In the genomic region with DNA sequence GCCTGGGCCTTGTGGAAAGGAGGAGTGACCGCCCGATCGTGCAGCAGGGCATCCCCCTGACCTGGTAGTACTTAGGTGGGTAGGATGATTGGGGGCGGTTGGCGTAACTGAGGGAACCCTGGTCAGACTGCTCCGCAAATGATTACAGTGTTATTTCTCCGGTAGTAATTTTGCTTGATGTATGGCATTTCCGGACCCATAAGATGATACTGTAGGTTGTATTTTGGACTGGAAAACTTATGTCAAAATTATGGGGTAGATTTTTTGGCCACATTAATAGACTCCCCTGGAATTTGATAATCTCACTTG, we compare ENCODE assay signal across 8 cellular contexts. TPM values are rescaled to one million over a fixed set of nuclear protein-coding genes. Genes with fewer than 3 reads are reported as not detected.
DNase-seq lines count a peak whose midpoint lies in the region; ATAC-seq and TF ChIP-seq lines count a peak whose summit lies in the region.

No MANE protein-coding gene starts in this region.

- H3K27me3 ChIP-seq in AG04450 (ENCODE audit: control insufficient read depth, insufficient read depth, low read length) = no peaks in the 10 kb centered on the region
- H3K27me3 ChIP-seq in muscle layer of duodenum (ENCODE audit: low read depth, low read length) = no peaks in the 10 kb centered on the region

- DNase-seq in AG04450 (ENCODE audit: low read depth, low spot score) (no peak), cardiac fibroblast (ENCODE audit: low read depth in 2 of 2) (peak in 1 of 2 donors; percentile 14), HPDE6-E6E7 (ENCODE audit: extremely low spot score) (no peak), GDM1 (lab: John Stamatoyannopoulos, UW) (no peak)

- peak overlapping the region; percentile 95 for H3K4me3 ChIP-seq in AG04450 (ENCODE audit: low read depth, low read length)
- peak overlapping the region; percentile 85 to 94 for H3K4me3 ChIP-seq in cardiac fibroblast (replicated peaks in 1 of 2; ENCODE audit: low read depth in 2 of 2, low read length in 2 of 2)
- peak overlapping the region; percentile 84 to 94 for H3K4me3 ChIP-seq in muscle layer of duodenum (ENCODE audit: low read depth in 1 of 2, low read length in 2 of 2)

- POLR2A ChIA-PET in AG04450 (lab: Yijun Ruan, JAX) = interaction anchor here (0.5 to 1.1 kb wide), 7 partner anchors 18 to 305 kb away, joined by 3 to 10 read pairs (median 4); partner anchors contain the start of genes ASCC2, UQCR10 and ZMAT5

- H3K36me3 ChIP-seq in muscle layer of duodenum (ENCODE audit: control insufficient read depth in 1 of 2, insufficient read depth in 2 of 2, low read length in 2 of 2) = no peaks in the 10 kb centered on the region

- TF ChIP-seq CTCF in AG04450 (IDR thresholded peaks at IDR 0.05; ENCODE audit: low read depth, low read length) (no peak), cardiac fibroblast (IDR thresholded peaks at IDR 0.05; ENCODE audit: low read depth, low read length) (no peak)

- TF ChIP-seq POLR2A in GM18505 (IDR thresholded peaks at IDR 0.05; ENCODE audit: borderline replicate concordance, extremely low read depth, insufficient read depth, insufficient read length) = no peak

- H3K9me3 ChIP-seq in AG04450 (ENCODE audit: control insufficient read depth, insufficient read depth, low read length) (peaks cover 3% of the 10 kb centered on the region), muscle layer of duodenum (ENCODE audit: control insufficient read depth in 1 of 2, low read length in 2 of 2) (no peaks in the 10 kb centered on the region)

- H3K27ac ChIP-seq in AG04450 (ENCODE audit: low read depth, low read length) (no peak overlapping the region), muscle layer of duodenum (ENCODE audit: low read length) (peak overlapping the region; percentile 75)

- CTCF ChIA-PET in AG04450 (lab: Charles Lee) = interaction anchor here (0.6 kb wide), 6 partner anchors 13 to 1488 kb away, joined by 3 to 7 read pairs (median 4); no protein-coding TSS in a partner anchor

- H3K4me1 ChIP-seq in muscle layer of duodenum (ENCODE audit: control insufficient read depth in 1 of 2, insufficient read depth in 2 of 2, low read length in 2 of 2) = peaks cover 4 to 37% of the 10 kb centered on the region in 2 donors

- ATAC-seq in HG03442 (IDR thresholded peaks at IDR 0.05; ENCODE audit: unreplicated experiment) (peak; percentile 12), GM18505 (IDR thresholded peaks at IDR 0.05; ENCODE audit: unreplicated experiment) (no peak), HG02840 (IDR thresholded peaks at IDR 0.05; ENCODE audit: low FRiP score, unreplicated experiment) (no peak)

RNA-seq across cellular contexts. Expression of gene MTMR3, which starts 0.8 kb away (rescaled TPM):
- polyA plus RNA-seq in AG04450 (2011; rRNA removed) = 27.8 and 28.8 TPM in 2 replicates
- 47.8 and 55.7 TPM in 2 replicates for polyA minus RNA-seq in AG04450 (2011; rRNA and poly(A)+ RNA removed)

RNA-seq across cellular contexts. Expression of gene ASCC2, which starts 45.7 kb away (rescaled TPM):
- 45.9 and 50.4 TPM in 2 replicates for polyA plus RNA-seq in AG04450 (2011; rRNA removed)
- polyA minus RNA-seq in AG04450 (2011; rRNA and poly(A)+ RNA removed) = 66.0 and 76.9 TPM in 2 replicates
